Comparison of ENCODE assay signal across 5 cellular contexts in genomic region chr22:42139508-42139907, GRCh38. TPM values are rescaled to one million over a fixed set of nuclear protein-coding genes. Genes with fewer than 3 reads are reported as not detected.
DNase-seq lines count a peak whose midpoint lies in the region; ATAC-seq, FAIRE-seq and TF ChIP-seq lines count a peak whose summit lies in the region.
"Not testable (repeated sequence)": the region's sequence is repeated elsewhere in the genome, so short reads cannot be mapped to it uniquely, and the experiment has no call there.

No MANE protein-coding gene starts in this region.

- H3K4me1 ChIP-seq in upper lobe of right lung = not testable (repeated sequence)

- not testable (repeated sequence) for TF ChIP-seq POLR2A in GM12892 (IDR thresholded peaks at IDR 0.05; ENCODE audit: low read depth, low read length)

- H3K4me3 Mint-ChIP-seq in activated naive CD8-positive, alpha-beta T cell treated with anti-CD3 and anti-CD28 coated beads, Interleukin-2, amount 10 ng/mL, durations not matched to agents 7 days and 5 days; nephron progenitor cell; progenitor cell of endocrine pancreas (ENCODE audit: low read depth): not testable (repeated sequence)

- H3K27me3 ChIP-seq in upper lobe of right lung = not testable (repeated sequence)

- POLR2A ChIA-PET in activated naive CD8-positive, alpha-beta T cell treated with anti-CD3 and anti-CD28 coated beads, Interleukin-2, amount 10 ng/mL, durations not matched to agents 7 days and 5 days (lab: Charles Lee) = not testable (repeated sequence)

- not testable (repeated sequence) for H3K9me3 Mint-ChIP-seq in activated naive CD8-positive, alpha-beta T cell treated with anti-CD3 and anti-CD28 coated beads, Interleukin-2, amount 10 ng/mL, durations not matched to agents 7 days and 5 days; nephron progenitor cell; progenitor cell of endocrine pancreas (ENCODE audit: low read depth)

- not testable (repeated sequence) for H3K9me3 ChIP-seq in upper lobe of right lung

- intact Hi-C loops in upper lobe of right lung (cut with DNase I) = not testable (repeated sequence)

- FAIRE-seq in GM12892 (lab: Jason Lieb, UNC) = peak; percentile 38

- not testable (repeated sequence) for H3K36me3 ChIP-seq in upper lobe of right lung

- ATAC-seq in activated naive CD8-positive, alpha-beta T cell treated with anti-CD3 and anti-CD28 coated beads, Interleukin-2, amount 10 ng/mL, durations not matched to agents 7 days and 5 days (ENCODE audit: low read depth); upper lobe of right lung: not testable (repeated sequence)

- not testable (repeated sequence) for H3K4me3 ChIP-seq in upper lobe of right lung

- not testable (repeated sequence) for H3K4me1 Mint-ChIP-seq in activated naive CD8-positive, alpha-beta T cell treated with anti-CD3 and anti-CD28 coated beads, Interleukin-2, amount 10 ng/mL, durations not matched to agents 7 days and 5 days; nephron progenitor cell; progenitor cell of endocrine pancreas (ENCODE audit: low read depth)

- not testable (repeated sequence) for DNase-seq in GM12892 (ENCODE audit: insufficient read length); nephron progenitor cell; progenitor cell of endocrine pancreas (ENCODE audit: low spot score, unreplicated experiment)
- DNase-seq in activated naive CD8-positive, alpha-beta T cell treated with anti-CD3 and anti-CD28 coated beads, Interleukin-2, amount 10 ng/mL, durations not matched to agents 7 days and 5 days = peak; percentile 12
- DNase-seq in upper lobe of right lung = peak; percentile 34

- not testable (repeated sequence) for H3K27ac ChIP-seq in upper lobe of right lung

- H3K27me3 Mint-ChIP-seq in activated naive CD8-positive, alpha-beta T cell treated with anti-CD3 and anti-CD28 coated beads, Interleukin-2, amount 10 ng/mL, durations not matched to agents 7 days and 5 days; nephron progenitor cell (ENCODE audit: low read depth, poor library complexity); progenitor cell of endocrine pancreas: not testable (repeated sequence)

- not testable (repeated sequence) for H3K36me3 Mint-ChIP-seq in activated naive CD8-positive, alpha-beta T cell treated with anti-CD3 and anti-CD28 coated beads, Interleukin-2, amount 10 ng/mL, durations not matched to agents 7 days and 5 days; nephron progenitor cell (ENCODE audit: low read depth)
- H3K36me3 Mint-ChIP-seq in progenitor cell of endocrine pancreas (ENCODE audit: insufficient read depth) = peaks cover 10% of the 10 kb centered on the region

- not testable (repeated sequence) for H3K27ac Mint-ChIP-seq in activated naive CD8-positive, alpha-beta T cell treated with anti-CD3 and anti-CD28 coated beads, Interleukin-2, amount 10 ng/mL, durations not matched to agents 7 days and 5 days
- peak overlapping the region; percentile 49 for H3K27ac Mint-ChIP-seq in nephron progenitor cell
- H3K27ac Mint-ChIP-seq in progenitor cell of endocrine pancreas = peak overlapping the region; percentile 74

- not testable (repeated sequence) for TF ChIP-seq CTCF in nephron progenitor cell (IDR thresholded peaks at IDR 0.05); progenitor cell of endocrine pancreas (IDR thresholded peaks at IDR 0.05; ENCODE audit: unreplicated experiment); upper lobe of right lung (IDR thresholded peaks at IDR 0.05)

RNA-seq across cellular contexts. Expression of gene CYP2D6, which starts 8.9 kb away (rescaled TPM):
- 1.4 TPM for polyA plus RNA-seq in GM12892 (2012; ENCODE audit: missing spikeins)
- 1 to 10 TPM; 3.7 to 4.4 TPM for total RNA-seq in activated naive CD8-positive, alpha-beta T cell treated with anti-CD3 and anti-CD28 coated beads, Interleukin-2, amount 10 ng/mL, durations not matched to agents 7 days and 5 days
- total RNA-seq in progenitor cell of endocrine pancreas = 8.0 and 10.3 TPM in 2 replicates
- total RNA-seq in upper lobe of right lung = 1.0 TPM

RNA-seq across cellular contexts. Expression of gene NDUFA6, which starts 48.9 kb away (rescaled TPM):
- polyA plus RNA-seq in GM12892 (2012; ENCODE audit: missing spikeins) = 136 TPM
- total RNA-seq in activated naive CD8-positive, alpha-beta T cell treated with anti-CD3 and anti-CD28 coated beads, Interleukin-2, amount 10 ng/mL, durations not matched to agents 7 days and 5 days = 10 to 100 TPM; 69.0 to 73.5 TPM
- total RNA-seq in progenitor cell of endocrine pancreas (66.2 and 73.4 TPM in 2 replicates), upper lobe of right lung (46.2 TPM)
